In genomic region chr11:13011366-13012036, GRCh38 we compare ENCODE assay signal across 14 cellular contexts. TPM values are rescaled to one million over a fixed set of nuclear protein-coding genes. Genes with fewer than 3 reads are reported as not detected.
A peak's percentile ranks its signal among the peaks of the same experiment; 100 is the strongest.
DNase-seq lines count a peak whose midpoint lies in the region; ATAC-seq and TF ChIP-seq lines count a peak whose summit lies in the region.
"Had no signal": no experiment of that assay in that cellular context is flagged by ENCODE, and none has a peak within 500 bp of the region (broad histone marks: within the 10 kb centered on the region; RNA-seq: fewer than 3 reads in every experiment).

No MANE protein-coding gene starts in this region.

- H3K27ac Mint-ChIP-seq in type B pancreatic cell = peak overlapping the region; percentile 63
- H3K27ac Mint-ChIP-seq: activated naive CD4-positive, alpha-beta T cell treated with anti-CD3 and anti-CD28 coated beads, Interleukin-2, amount 10 ng/mL, durations not matched to agents 7 days and 5 days had no signal

- H3K9me3 Mint-ChIP-seq in type B pancreatic cell = no peaks in the 10 kb centered on the region
- H3K9me3 Mint-ChIP-seq: activated naive CD4-positive, alpha-beta T cell treated with anti-CD3 and anti-CD28 coated beads, Interleukin-2, amount 10 ng/mL, durations not matched to agents 7 days and 5 days had no signal

- peak overlapping the region; percentile 92 for H3K4me3 Mint-ChIP-seq in type B pancreatic cell
- H3K4me3 Mint-ChIP-seq: activated naive CD4-positive, alpha-beta T cell treated with anti-CD3 and anti-CD28 coated beads, Interleukin-2, amount 10 ng/mL, durations not matched to agents 7 days and 5 days had no signal

- H3K27ac ChIP-seq in cardiac muscle cell (no peak overlapping the region), right atrium auricular region (no peak overlapping the region), lower lobe of right lung (no peak overlapping the region)

- peak overlapping the region; percentile 25 for H3K4me3 ChIP-seq in cardiac muscle cell
- no peak overlapping the region for H3K4me3 ChIP-seq in right atrium auricular region
- H3K4me3 ChIP-seq in epithelial cell of esophagus (ENCODE audit: low read length) = peak overlapping the region; percentile 62
- H3K4me3 ChIP-seq in lower lobe of right lung = peak overlapping the region; percentile 34

- ATAC-seq in lower lobe of right lung = no peak

- H3K36me3 ChIP-seq in cardiac muscle cell = no peaks in the 10 kb centered on the region
- H3K36me3 ChIP-seq in right atrium auricular region = no peaks in the 10 kb centered on the region
- no peaks in the 10 kb centered on the region for H3K36me3 ChIP-seq in lower lobe of right lung

- H3K9me3 ChIP-seq in cardiac muscle cell (ENCODE audit: low read depth) (no peaks in the 10 kb centered on the region), right atrium auricular region (no peaks in the 10 kb centered on the region), lower lobe of right lung (no peaks in the 10 kb centered on the region)

- H3K4me1 Mint-ChIP-seq in type B pancreatic cell (ENCODE audit: unreplicated experiment) = peaks cover 34% of the 10 kb centered on the region

- H3K36me3 Mint-ChIP-seq in type B pancreatic cell = peaks cover 6% of the 10 kb centered on the region
- H3K36me3 Mint-ChIP-seq: activated naive CD4-positive, alpha-beta T cell treated with anti-CD3 and anti-CD28 coated beads, Interleukin-2, amount 10 ng/mL, durations not matched to agents 7 days and 5 days had no signal

- intact Hi-C loops in lower lobe of right lung (cut with DNase I) = no loop called here

- TF ChIP-seq CTCF in cardiac muscle cell (IDR thresholded peaks at IDR 0.05; ENCODE audit: low read depth, low read length) = no peak
- TF ChIP-seq CTCF in right atrium auricular region (IDR thresholded peaks at IDR 0.05) = no peak
- no peak for TF ChIP-seq CTCF in epithelial cell of esophagus (IDR thresholded peaks at IDR 0.05; ENCODE audit: insufficient read depth, low read depth, low read length, missing control alignments)
- TF ChIP-seq CTCF in lower lobe of right lung (IDR thresholded peaks at IDR 0.05) = no peak
- no peak for TF ChIP-seq CTCF in type B pancreatic cell (conservative IDR thresholded peaks at IDR 0.05)

- H3K27me3 Mint-ChIP-seq in type B pancreatic cell = peaks cover 85% of the 10 kb centered on the region

- H3K4me1 ChIP-seq in cardiac muscle cell (ENCODE audit: low read depth) = peaks cover 38% of the 10 kb centered on the region
- H3K4me1 ChIP-seq in right atrium auricular region = peaks cover 0 to 32% of the 10 kb centered on the region in 2 donors
- peaks cover 26% of the 10 kb centered on the region for H3K4me1 ChIP-seq in lower lobe of right lung

- H3K27me3 ChIP-seq in cardiac muscle cell (peaks cover 26% of the 10 kb centered on the region), right atrium auricular region (peaks cover 7 to 12% of the 10 kb centered on the region in 2 donors), lower lobe of right lung (ENCODE audit: low read depth) (peaks cover 90% of the 10 kb centered on the region)

- DNase-seq in cardiac muscle cell (ENCODE audit: low read depth in 1 of 2, low spot score in 1 of 2) = no peak
- no peak for DNase-seq in right atrium auricular region (ENCODE audit: low spot score)
- DNase-seq in epithelial cell of esophagus (ENCODE audit: low read depth) = peak; percentile 43
- no peak for DNase-seq in lower lobe of right lung
- DNase-seq in type B pancreatic cell (ENCODE audit: extremely low spot score, unreplicated experiment) = no peak
- no peak for DNase-seq in activated T-cell treated with anti-CD3 and anti-CD28 coated beads, Interleukin-2, amount 50 U/mL, for 1 hour
- DNase-seq in stimulated activated CD8-positive, alpha-beta memory T cell treated with anti-CD3 and anti-CD28 coated beads, Interleukin-4, amount 100 ng/mL, for 48 hours = no peak
- no peak for DNase-seq in glomerular visceral epithelial cell (ENCODE audit: extremely low spot score)
- DNase-seq: ACHN; activated naive CD4-positive, alpha-beta T cell treated with anti-CD3 and anti-CD28 coated beads, Interleukin-2, amount 10 ng/mL, durations not matched to agents 7 days and 5 days; Kasumi-1; NCI-H2081 treated with DMSO at 0.1 percent for 48 hours had no signal

RNA-seq across cellular contexts. Expression of gene RASSF10, which starts 2.4 kb away (rescaled TPM):
- total RNA-seq in cardiac muscle cell (7.1 and 8.2 TPM in 2 replicates), right atrium auricular region (1 to 10 TPM in 1 of 2 donors, under 1 TPM in 1; 0.59 to 1.2 TPM), lower lobe of right lung (4.3 TPM), type B pancreatic cell (ENCODE audit: low replicate concordance) (8.6 and 13.8 TPM in 2 replicates)
- 0.09 TPM in 1 of 2 replicates, not detected in the other for polyA plus RNA-seq in cardiac muscle cell
- total RNA-seq: activated CD8-positive, alpha-beta memory T cell treated with anti-CD3 and anti-CD28 coated beads for 36 hours; chondrocyte had no signal

Comparison
In these comparisons a context has a peak if more than half of its experiments do, and no peak if none do; other contexts are left out.
1. H3K4me3 ChIP-seq: peak in cardiac muscle cell (single experiment), epithelial cell of esophagus (single experiment) and lower lobe of right lung (single experiment); none in right atrium auricular region (0 of 2).